In the genomic region with DNA sequence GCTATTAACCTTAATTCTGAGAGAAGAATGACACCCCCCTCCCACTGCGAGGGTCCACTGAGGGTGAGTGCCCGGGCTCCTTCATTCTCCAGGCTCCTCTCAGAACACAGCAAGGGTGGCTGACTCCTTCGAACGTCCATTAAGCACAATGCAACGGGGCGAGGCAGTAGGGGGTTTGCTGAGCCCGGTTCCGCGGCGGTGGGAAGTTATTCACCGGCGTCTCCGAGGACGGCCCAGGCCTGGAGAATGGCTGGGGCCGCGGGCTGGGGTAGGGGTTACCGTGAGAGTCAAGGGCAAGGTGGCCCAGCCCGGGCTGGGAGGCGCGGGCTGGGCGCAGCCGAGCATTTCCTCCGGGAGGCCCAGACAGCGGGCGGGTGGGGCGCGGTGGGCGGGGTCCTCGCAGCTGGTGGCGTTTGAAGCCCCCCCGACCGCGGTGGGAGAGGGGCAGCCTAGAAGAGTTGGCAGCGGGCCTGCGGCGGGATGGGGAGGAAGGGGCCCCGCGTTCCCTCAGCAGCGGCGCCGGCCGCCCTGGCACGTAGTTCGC, we compare ENCODE assay signal across 8 cellular contexts. TPM values are rescaled to one million over a fixed set of nuclear protein-coding genes. Genes with fewer than 3 reads are reported as not detected.
DNase-seq lines count a peak whose midpoint lies in the region; ATAC-seq and TF ChIP-seq lines count a peak whose summit lies in the region.

No MANE protein-coding gene starts in this region.

- H3K9me2 ChIP-seq in HCT116 (ENCODE audit: insufficient read depth), result no peaks in the 10 kb centered on the region

- no peak for TF ChIP-seq RAD21 in HCT116 (IDR thresholded peaks at IDR 0.05; ENCODE audit: low read depth)

- H3K9ac ChIP-seq in HCT116 (ENCODE audit: low read length) (peak overlapping the region; percentile 82), NT2/D1 (ENCODE audit: insufficient read length, low read depth) (peak overlapping the region; percentile 88)

- TF ChIP-seq POLR2A in HCT116 (IDR thresholded peaks at IDR 0.05; ENCODE audit: borderline replicate concordance, extremely low read depth, insufficient read depth, insufficient read length), result no peak

- ATAC-seq in HCT116 (peak; percentile 3; the same call in 1 of the 2 replicates), left cardiac atrium (peak; percentile 17 to 37), GM19467 (IDR thresholded peaks at IDR 0.05; ENCODE audit: unreplicated experiment) (no peak)

- TF ChIP-seq CTCF in HCT116 (IDR thresholded peaks at IDR 0.05 in 2 of 3, conservative IDR thresholded peaks at IDR 0.05 in 1 of 3; ENCODE audit: borderline replicate concordance in 1 of 3, insufficient read depth in 1 of 3, low read depth in 2 of 3, low read length in 2 of 3), result no peak

- peak overlapping the region; percentile 56 to 80 for H3K4me3 ChIP-seq in HCT116 (replicated peaks in 1 of 2; ENCODE audit: low read depth in 1 of 2, low read length in 2 of 2)
- peak overlapping the region; percentile 49 for H3K4me3 ChIP-seq in NT2/D1 (ENCODE audit: insufficient read length, low read depth)

- no peaks in the 10 kb centered on the region for H3K36me3 ChIP-seq in HCT116 (ENCODE audit: control insufficient read depth in 1 of 2, insufficient read depth in 2 of 2, low read length in 2 of 2)
- H3K36me3 ChIP-seq in NT2/D1 (ENCODE audit: insufficient read depth, insufficient read length, low read length), result no peaks in the 10 kb centered on the region

- H3K4me1 ChIP-seq in HCT116 (ENCODE audit: control insufficient read depth in 1 of 2, insufficient read depth in 2 of 2, low read length in 2 of 2), result peaks cover 11 to 24% of the 10 kb centered on the region in 2 experiments; a peak in 2 of 4 replicates
- peaks cover 5% of the 10 kb centered on the region for H3K4me1 ChIP-seq in NT2/D1 (ENCODE audit: insufficient read depth, insufficient read length)

- H4K20me1 ChIP-seq in HCT116 (ENCODE audit: insufficient read depth), result no peaks in the 10 kb centered on the region

- intact Hi-C loops in HCT116 (cut with micrococcal nuclease), result loop anchor here (5.0 kb wide), 1 partner anchor 72 kb away; no protein-coding TSS in a partner anchor
- intact Hi-C loops in left cardiac atrium (cut with DNase I), result loop anchor here in 1 of 2 donors (10.0 kb wide), 3 partner anchors 109 to 159 kb away; no protein-coding TSS in a partner anchor
- intact Hi-C loops in posterior vena cava (cut with DNase I), result loop anchor here in 1 of 2 donors (5.0 to 10.0 kb wide), 2 partner anchors 67 to 111 kb away; no protein-coding TSS in a partner anchor

- peaks cover 18% of the 10 kb centered on the region for H3K79me2 ChIP-seq in HCT116 (ENCODE audit: insufficient read depth, low read length)

- CTCF ChIA-PET in HCT116 (lab: Charles Lee), result interaction anchor here (1.3 kb wide), 1 partner anchor 109 kb away, joined by 5 read pairs; no protein-coding TSS in a partner anchor

- H3K9me3 ChIP-seq in HCT116 (ENCODE audit: control insufficient read depth in 1 of 2, insufficient read depth in 1 of 2, low read depth in 1 of 2, low read length in 2 of 2), result no peaks in the 10 kb centered on the region
- H3K9me3 ChIP-seq in NT2/D1 (ENCODE audit: insufficient read depth, low read length), result peaks cover 6% of the 10 kb centered on the region; the same call in 1 of the 2 replicates

- H3K4me2 ChIP-seq in HCT116 (ENCODE audit: low read length), result peak overlapping the region; percentile 82

- POLR2A ChIA-PET in HCT116 (lab: Charles Lee), result no interaction called here

- H3K9me3 Mint-ChIP-seq in activated naive CD4-positive, alpha-beta T cell treated with anti-CD3 and anti-CD28 coated beads, Interleukin-2, amount 50 U/mL, for 24 hours, result no peaks in the 10 kb centered on the region

- H3K27ac ChIP-seq in HCT116 (ENCODE audit: low read depth, low read length), result peak overlapping the region; percentile 94

- H3K4me3 Mint-ChIP-seq in activated naive CD4-positive, alpha-beta T cell treated with anti-CD3 and anti-CD28 coated beads, Interleukin-2, amount 50 U/mL, for 24 hours, result peak overlapping the region; percentile 89

- DNase-seq in ELR (ENCODE audit: low read depth) (peak; percentile 22), HCT116 (ENCODE audit: low read depth, low spot score) (no peak), NT2/D1 (ENCODE audit: low read depth, low spot score) (no peak), left cardiac atrium (peak; percentile 70), posterior vena cava (ENCODE audit: low spot score) (peak; percentile 91), HuH-7.5 (ENCODE audit: low spot score) (no peak)

- H3K27me3 Mint-ChIP-seq in activated naive CD4-positive, alpha-beta T cell treated with anti-CD3 and anti-CD28 coated beads, Interleukin-2, amount 50 U/mL, for 24 hours, result no peaks in the 10 kb centered on the region

- no peaks in the 10 kb centered on the region for H3K36me3 Mint-ChIP-seq in activated naive CD4-positive, alpha-beta T cell treated with anti-CD3 and anti-CD28 coated beads, Interleukin-2, amount 50 U/mL, for 24 hours

- H3K27me3 ChIP-seq in HCT116 (ENCODE audit: insufficient read depth, low read length) (no peaks in the 10 kb centered on the region), NT2/D1 (ENCODE audit: insufficient read depth, insufficient read length) (peaks cover 34% of the 10 kb centered on the region)

- BruUV-seq in HCT116 (replicated peaks; lab: Mats Ljungman, UMichigan), result no TSS peak

- peak overlapping the region; percentile 92 for H3K27ac Mint-ChIP-seq in activated naive CD4-positive, alpha-beta T cell treated with anti-CD3 and anti-CD28 coated beads, Interleukin-2, amount 50 U/mL, for 24 hours

- H2AFZ ChIP-seq in HCT116 (ENCODE audit: low read depth, low read length, poor library complexity, severe bottlenecking), result no peak overlapping the region

- RAD21 ChIA-PET in HCT116 (lab: Charles Lee; ENCODE audit: low non-redundant PET in 1 of 2, low total read pairs in 2 of 2, uncharacterized antibody in 2 of 2, unreplicated experiment in 2 of 2), result interaction anchor here in 1 of 2 experiments (1.7 kb wide), 1 partner anchor 110 kb away, joined by 3 read pairs; no protein-coding TSS in a partner anchor

- H3K4me1 Mint-ChIP-seq in activated naive CD4-positive, alpha-beta T cell treated with anti-CD3 and anti-CD28 coated beads, Interleukin-2, amount 50 U/mL, for 24 hours, result peaks cover 45% of the 10 kb centered on the region

TF ChIP-seq in HCT116, 20 proteins besides CTCF, POLR2A, EP300 and RAD21 (continues in another document):
- no peak for TF ChIP-seq JUND (IDR thresholded peaks at IDR 0.05)
- no peak for TF ChIP-seq ZFX (IDR thresholded peaks at IDR 0.05)
- no peak for TF ChIP-seq EGR1 (IDR thresholded peaks at IDR 0.05; ENCODE audit: low read depth)
- TF ChIP-seq EZH2phosphoT487 (IDR thresholded peaks at IDR 0.05; ENCODE audit: borderline replicate concordance), result no peak
- no peak for TF ChIP-seq SRF (IDR thresholded peaks at IDR 0.05; ENCODE audit: low read depth)
- no peak for TF ChIP-seq CEBPB (IDR thresholded peaks at IDR 0.05; ENCODE audit: low read depth)
- no peak for TF ChIP-seq FOSL1 (IDR thresholded peaks at IDR 0.05; ENCODE audit: low read depth)
- TF ChIP-seq ELF1 (IDR thresholded peaks at IDR 0.05; ENCODE audit: borderline replicate concordance, low read depth), result no peak
- no peak for TF ChIP-seq ZNF274 (IDR thresholded peaks at IDR 0.05; ENCODE audit: low read depth, low read length)
- TF ChIP-seq POLR2AphosphoS5 (IDR thresholded peaks at IDR 0.05; ENCODE audit: low read depth, low read length), result no peak
- TF ChIP-seq TCF7L2 (IDR thresholded peaks at IDR 0.05; ENCODE audit: borderline replicate concordance, extremely low read depth, insufficient read depth, insufficient read length), result no peak
- no peak for TF ChIP-seq REST (IDR thresholded peaks at IDR 0.05; ENCODE audit: low read depth)
- TF ChIP-seq MAX (IDR thresholded peaks at IDR 0.05), result no peak
- TF ChIP-seq EZH2 (IDR thresholded peaks at IDR 0.05), result no peak
- TF ChIP-seq YY1 (IDR thresholded peaks at IDR 0.05; ENCODE audit: extremely low read depth, insufficient replicate concordance, low read depth, low read length), result no peak

RNA-seq across cellular contexts. Expression of gene KLF13, which starts 1.1 kb away (rescaled TPM):
- total RNA-seq in HCT116 (2021; ENCODE audit: unreplicated experiment) (60.1 TPM), left cardiac atrium (10 to 100 TPM; 34.5 to 69.9 TPM), posterior vena cava (10 to 100 TPM; 49.6 to 97.8 TPM)
- polyA plus RNA-seq in HCT116 (2012), result 24.0 and 25.9 TPM in 2 replicates

Comparison
In these comparisons a context has a peak if more than half of its experiments do, and no peak if none do; other contexts are left out.
1. DNase-seq: peak in ELR (single experiment), left cardiac atrium (single experiment) and posterior vena cava (single experiment); none in HCT116 (single experiment), NT2/D1 (single experiment) and HuH-7.5 (single experiment).